Comparison of ENCODE assay signal across 17 cellular contexts in genomic region chr7:66643395-66643794, GRCh38.
"Had no signal": no experiment of that assay in that cellular context is flagged by ENCODE, and none has a peak within 500 bp of the region (broad histone marks: within the 10 kb centered on the region; RNA-seq: fewer than 3 reads in every experiment).

No MANE protein-coding gene starts in this region.

- H3K27ac Mint-ChIP-seq: activated naive CD4-positive, alpha-beta T cell treated with anti-CD3 and anti-CD28 coated beads, Interleukin-2, amount 10 ng/mL, durations not matched to agents 7 days and 5 days; mesothelial cell of epicardium; progenitor cell of endocrine pancreas had no signal

- H3K9me3 ChIP-seq: adrenal gland, lower lobe of right lung, transverse colon, vagina had no signal

- H3K4me3 Mint-ChIP-seq: activated naive CD4-positive, alpha-beta T cell treated with anti-CD3 and anti-CD28 coated beads, Interleukin-2, amount 10 ng/mL, durations not matched to agents 7 days and 5 days; mesothelial cell of epicardium; neural crest cell; stimulated activated naive CD8-positive, alpha-beta T cell treated with anti-CD3 and anti-CD28 coated beads, Interleukin-15, Interleukin-2, amounts not matched to agents 100 ng/mL and 50 ng/mL, for 24 hours; T-helper 2 cell treated with Interferon-gamma antibody and Interleukin-4, amounts not matched to agents 5 μg/mL and 100 μg/mL, for 36 hours had no signal

- H3K27me3 Mint-ChIP-seq: activated naive CD4-positive, alpha-beta T cell treated with anti-CD3 and anti-CD28 coated beads, Interleukin-2, amount 10 ng/mL, durations not matched to agents 7 days and 5 days; progenitor cell of endocrine pancreas; stimulated activated naive CD8-positive, alpha-beta T cell treated with anti-CD3 and anti-CD28 coated beads, Interleukin-15, Interleukin-2, amounts not matched to agents 100 ng/mL and 50 ng/mL, for 24 hours had no signal

- ATAC-seq: foreskin keratinocyte, left colon, lower lobe of right lung had no signal

- DNase-seq: activated CD4-positive, alpha-beta T cell treated with anti-CD3 and anti-CD28 coated beads, Interleukin-2, amount 50 U/mL, for 48 hours; activated naive CD4-positive, alpha-beta T cell treated with anti-CD3 and anti-CD28 coated beads, Interleukin-2, amount 10 ng/mL, durations not matched to agents 7 days and 5 days; adrenal gland; dorsolateral prefrontal cortex; foreskin keratinocyte; hippocampal formation; islet precursor cell; left colon; lower lobe of right lung; stimulated activated CD8-positive, alpha-beta memory T cell treated with anti-CD3 and anti-CD28 coated beads, Interleukin-4, amount 100 ng/mL, for 48 hours; transverse colon had no signal

- H3K4me1 ChIP-seq: adrenal gland, foreskin keratinocyte, lower lobe of right lung, vagina had no signal

- H3K27ac ChIP-seq: adrenal gland, foreskin keratinocyte, lower lobe of right lung, transverse colon, vagina had no signal

- H3K27me3 ChIP-seq: adrenal gland, dorsolateral prefrontal cortex, foreskin keratinocyte, transverse colon, vagina had no signal

- H3K9me3 Mint-ChIP-seq: activated naive CD4-positive, alpha-beta T cell treated with anti-CD3 and anti-CD28 coated beads, Interleukin-2, amount 10 ng/mL, durations not matched to agents 7 days and 5 days; mesothelial cell of epicardium; neural crest cell; stimulated activated naive CD8-positive, alpha-beta T cell treated with anti-CD3 and anti-CD28 coated beads, Interleukin-15, Interleukin-2, amounts not matched to agents 100 ng/mL and 50 ng/mL, for 24 hours; T-helper 2 cell treated with Interferon-gamma antibody and Interleukin-4, amounts not matched to agents 5 μg/mL and 100 μg/mL, for 36 hours had no signal

- H3K4me1 Mint-ChIP-seq: mesothelial cell of epicardium, neural crest cell had no signal
